ENCODE assay signal across 21 cellular contexts in genomic region chr4:183111452-183111885, GRCh38.
"Had no signal": no experiment of that assay in that cellular context is flagged by ENCODE, and none has a peak within 500 bp of the region (broad histone marks: within the 10 kb centered on the region; RNA-seq: fewer than 3 reads in every experiment).

No MANE protein-coding gene starts in this region.

- H3K4me3 ChIP-seq: heart left ventricle, lung, tibial nerve had no signal

- H3K27ac Mint-ChIP-seq: activated CD4-positive, alpha-beta T cell treated with anti-CD3 and anti-CD28 coated beads for 36 hours; activated naive CD8-positive, alpha-beta T cell treated with anti-CD3 and anti-CD28 coated beads for 36 hours; natural killer cell treated with Interleukin-12 subunit alpha and Interleukin-12 subunit beta and Interleukin-15 and Interleukin-18, amount 100 ng/mL, for 72 hours; stimulated activated effector memory CD8-positive, alpha-beta T cell treated with anti-CD3 and anti-CD28 coated beads, Interleukin-12 subunit alpha, Interleukin-12 subunit beta, amount 100 ng/mL, for 72 hours; stimulated activated naive CD8-positive, alpha-beta T cell treated with anti-CD3 and anti-CD28 coated beads, Interleukin-15, amount 100 ng/mL, for 72 hours; T-cell; T-helper 2 cell treated with Interferon-gamma antibody and Interleukin-4, amounts not matched to agents 5 μg/mL and 100 μg/mL, for 36 hours had no signal

- H3K27ac ChIP-seq: heart left ventricle, tibial nerve had no signal

- H3K27me3 ChIP-seq: heart left ventricle, tibial nerve had no signal

- H3K36me3 Mint-ChIP-seq: activated naive CD8-positive, alpha-beta T cell treated with anti-CD3 and anti-CD28 coated beads for 36 hours; natural killer cell treated with Interleukin-12 subunit alpha and Interleukin-12 subunit beta and Interleukin-15 and Interleukin-18, amount 100 ng/mL, for 72 hours; stimulated activated effector memory CD8-positive, alpha-beta T cell treated with anti-CD3 and anti-CD28 coated beads, Interleukin-12 subunit alpha, Interleukin-12 subunit beta, amount 100 ng/mL, for 72 hours; T-cell had no signal

- H3K4me1 Mint-ChIP-seq: activated CD4-positive, alpha-beta T cell treated with anti-CD3 and anti-CD28 coated beads for 36 hours; activated naive CD8-positive, alpha-beta T cell treated with anti-CD3 and anti-CD28 coated beads for 36 hours; stimulated activated effector memory CD8-positive, alpha-beta T cell treated with anti-CD3 and anti-CD28 coated beads, Interleukin-12 subunit alpha, Interleukin-12 subunit beta, amount 100 ng/mL, for 72 hours; stimulated activated naive CD8-positive, alpha-beta T cell treated with anti-CD3 and anti-CD28 coated beads, Interleukin-15, amount 100 ng/mL, for 72 hours had no signal

- H3K36me3 ChIP-seq: heart left ventricle, tibial nerve had no signal

- H3K9me3 Mint-ChIP-seq: activated naive CD8-positive, alpha-beta T cell treated with anti-CD3 and anti-CD28 coated beads for 36 hours; activated T-cell treated with anti-CD3 and anti-CD28 coated beads, Interleukin-2, amount 50 U/mL, for 4 hours; natural killer cell treated with Interleukin-12 subunit alpha and Interleukin-12 subunit beta and Interleukin-15 and Interleukin-18, amount 100 ng/mL, for 72 hours; stimulated activated effector memory CD8-positive, alpha-beta T cell treated with anti-CD3 and anti-CD28 coated beads, Interleukin-12 subunit alpha, Interleukin-12 subunit beta, amount 100 ng/mL, for 72 hours; stimulated activated naive CD8-positive, alpha-beta T cell treated with anti-CD3 and anti-CD28 coated beads, Interleukin-15, amount 100 ng/mL, for 72 hours; T-cell; T-helper 2 cell treated with Interferon-gamma antibody and Interleukin-4, amounts not matched to agents 5 μg/mL and 100 μg/mL, for 36 hours had no signal

- H3K9me3 ChIP-seq: heart left ventricle, tibial nerve had no signal

- DNase-seq: activated CD4-positive, alpha-beta T cell treated with anti-CD3 and anti-CD28 coated beads for 36 hours; activated CD4-positive, alpha-beta T cell treated with anti-CD3 and anti-CD28 coated beads, Interleukin-2, amount 50 U/mL, for 48 hours; activated CD8-positive, alpha-beta memory T cell treated with anti-CD3 and anti-CD28 coated beads, Interleukin-2, amount 50 U/mL, for 48 hours; activated naive CD4-positive, alpha-beta T cell treated with Interleukin-2 at 50 U/mL for 16 hours; activated naive CD8-positive, alpha-beta T cell treated with anti-CD3 and anti-CD28 coated beads for 36 hours; activated T-cell treated with anti-CD3 and anti-CD28 coated beads, Interleukin-2, amount 50 U/mL, for 4 hours; heart left ventricle; islet precursor cell; small intestine; stimulated activated CD4-positive, alpha-beta T cell treated with anti-CD3 and anti-CD28 coated beads, Interleukin-2, amount 100 ng/mL, for 24 hours; stimulated activated naive CD8-positive, alpha-beta T cell treated with anti-CD3 and anti-CD28 coated beads, Interleukin-15, amount 100 ng/mL, for 72 hours; T-cell had no signal

- ATAC-seq: activated CD4-positive, alpha-beta T cell treated with anti-CD3 and anti-CD28 coated beads for 36 hours; activated T-cell treated with anti-CD3 and anti-CD28 coated beads, Interleukin-2, amount 50 U/mL, for 4 hours; heart left ventricle; natural killer cell treated with Interleukin-12 subunit alpha and Interleukin-12 subunit beta and Interleukin-15 and Interleukin-18, amount 100 ng/mL, for 72 hours; sciatic nerve; stimulated activated effector memory CD8-positive, alpha-beta T cell treated with anti-CD3 and anti-CD28 coated beads, Interleukin-12 subunit alpha, Interleukin-12 subunit beta, amount 100 ng/mL, for 72 hours; stimulated activated naive CD8-positive, alpha-beta T cell treated with anti-CD3 and anti-CD28 coated beads, Interleukin-15, amount 100 ng/mL, for 72 hours; T-cell had no signal

- FAIRE-seq: endometrium, small intestine, TTC549, urothelium cell line had no signal

- H3K4me3 Mint-ChIP-seq: activated CD4-positive, alpha-beta T cell treated with anti-CD3 and anti-CD28 coated beads for 36 hours; activated naive CD8-positive, alpha-beta T cell treated with anti-CD3 and anti-CD28 coated beads for 36 hours; activated T-cell treated with anti-CD3 and anti-CD28 coated beads, Interleukin-2, amount 50 U/mL, for 4 hours; natural killer cell treated with Interleukin-12 subunit alpha and Interleukin-12 subunit beta and Interleukin-15 and Interleukin-18, amount 100 ng/mL, for 72 hours; stimulated activated effector memory CD8-positive, alpha-beta T cell treated with anti-CD3 and anti-CD28 coated beads, Interleukin-12 subunit alpha, Interleukin-12 subunit beta, amount 100 ng/mL, for 72 hours; stimulated activated naive CD8-positive, alpha-beta T cell treated with anti-CD3 and anti-CD28 coated beads, Interleukin-15, amount 100 ng/mL, for 72 hours; T-cell; T-helper 2 cell treated with Interferon-gamma antibody and Interleukin-4, amounts not matched to agents 5 μg/mL and 100 μg/mL, for 36 hours had no signal
